Comparison of ENCODE assay signal across 19 cellular contexts in genomic region chr3:12898980-12899755, GRCh38. TPM values are rescaled to one million over a fixed set of nuclear protein-coding genes. Genes with fewer than 3 reads are reported as not detected.
DNase-seq lines count a peak whose midpoint lies in the region; ATAC-seq, FAIRE-seq and TF ChIP-seq lines count a peak whose summit lies in the region.
"Had no signal": no experiment of that assay in that cellular context is flagged by ENCODE, and none has a peak within 500 bp of the region (broad histone marks: within the 10 kb centered on the region; RNA-seq: fewer than 3 reads in every experiment).

No MANE protein-coding gene starts in this region.

- peak overlapping the region in 2 of 3 donors; percentile 54 to 59 for H3K27ac Mint-ChIP-seq in IgD-negative memory B cell
- H3K27ac Mint-ChIP-seq in glutamatergic neuron (ENCODE audit: unreplicated experiment), result peak overlapping the region; percentile 96

- H3K4me3 ChIP-seq in A549 (no peak overlapping the region), osteoblast (ENCODE audit: insufficient read depth, low read length) (no peak overlapping the region)

- H3K4me1 ChIP-seq in A549, result no peaks in the 10 kb centered on the region
- no peaks in the 10 kb centered on the region for H3K4me1 ChIP-seq in osteoblast (ENCODE audit: insufficient read depth, low read length)

- no peak for TF ChIP-seq CTCF in A549 (IDR thresholded peaks at IDR 0.05)
- no peak for TF ChIP-seq CTCF in glutamatergic neuron (IDR thresholded peaks at IDR 0.05; ENCODE audit: partially characterized antibody, unreplicated experiment)
- no peak for TF ChIP-seq CTCF in osteoblast (IDR thresholded peaks at IDR 0.05; ENCODE audit: extremely low read depth, low read depth, low read length)

- H3K36me3 ChIP-seq in osteoblast (ENCODE audit: insufficient read depth, low read length), result peaks cover 14% of the 10 kb centered on the region

- no peak for FAIRE-seq in A549 (lab: Jason Lieb, UNC)

- H3K36me3 Mint-ChIP-seq in IgD-negative memory B cell (peaks cover 2% of the 10 kb centered on the region), glutamatergic neuron (ENCODE audit: unreplicated experiment) (peaks cover 12% of the 10 kb centered on the region)

- H3K27me3 Mint-ChIP-seq in IgD-negative memory B cell, result no peaks in the 10 kb centered on the region
- peaks cover 33% of the 10 kb centered on the region for H3K27me3 Mint-ChIP-seq in glutamatergic neuron (ENCODE audit: unreplicated experiment)

- no peaks in the 10 kb centered on the region for H3K9me3 ChIP-seq in A549
- H3K9me3 ChIP-seq in osteoblast (ENCODE audit: low read depth, low read length), result no peaks in the 10 kb centered on the region
- H3K9me3 ChIP-seq: Caco-2 had no signal

- H3K4me2 ChIP-seq in A549, result no peak overlapping the region
- no peak overlapping the region for H3K4me2 ChIP-seq in osteoblast (ENCODE audit: insufficient read depth, low read length)

- WGBS in A549 (ENCODE audit: missing lambda C conversion rate), result 94% methylated on average over 39 of the region's 39 CpGs

- peaks cover 11 to 25% (median 19%) of the 10 kb centered on the region in 3 donors for H3K4me1 Mint-ChIP-seq in IgD-negative memory B cell
- H3K4me1 Mint-ChIP-seq in glutamatergic neuron (ENCODE audit: low read depth, unreplicated experiment), result peaks cover 62% of the 10 kb centered on the region

- TF ChIP-seq RAD21 in A549 (conservative IDR thresholded peaks at IDR 0.05 in 1 of 2, IDR thresholded peaks at IDR 0.05 in 1 of 2), result no peak

- H3K4me3 Mint-ChIP-seq in IgD-negative memory B cell, result no peak overlapping the region
- H3K4me3 Mint-ChIP-seq in glutamatergic neuron (ENCODE audit: unreplicated experiment), result peak overlapping the region; percentile 63
- H3K4me3 Mint-ChIP-seq: CD14-positive monocyte had no signal

- no peaks in the 10 kb centered on the region for H3K79me2 ChIP-seq in osteoblast (ENCODE audit: insufficient read depth, low read length)

- no peak for TF ChIP-seq POLR2A in A549 (IDR thresholded peaks at IDR 0.05; ENCODE audit: low read length)

- peaks cover under 1% of the 10 kb centered on the region for H4K20me1 ChIP-seq in osteoblast (ENCODE audit: insufficient read depth, low read length)

- H3K27me3 ChIP-seq in osteoblast (ENCODE audit: insufficient read depth, low read length), result peaks cover 10% of the 10 kb centered on the region

- H3K9me3 Mint-ChIP-seq in IgD-negative memory B cell (no peaks in the 10 kb centered on the region), glutamatergic neuron (ENCODE audit: unreplicated experiment) (peaks cover 42% of the 10 kb centered on the region)
- H3K9me3 Mint-ChIP-seq: CD14-positive monocyte had no signal

- TF ChIP-seq EP300 in A549 (IDR thresholded peaks at IDR 0.05), result no peak

- POLR2A ChIA-PET in A549 (lab: Yijun Ruan, JAX), result no interaction called here

- DNase-seq in A549 (ENCODE audit: low read depth in 1 of 2, low spot score in 1 of 2), result no peak
- peak; percentile 46 for DNase-seq in glutamatergic neuron
- DNase-seq in osteoblast (ENCODE audit: insufficient read length, low spot score, missing footprints), result peak; percentile 60
- no peak for DNase-seq in NCI-H226
- no peak for DNase-seq in mucosa of gallbladder (ENCODE audit: low spot score)
- DNase-seq in GOT3 (lab: John Stamatoyannopoulos, UW), result no peak
- DNase-seq: Caco-2, DMS153, EL, NCI-H1048, NCI-H1436 treated with DMSO at 0.1 percent for 48 hours, NCI-H2029 treated with DMSO at 0.1 percent for 48 hours, NCI-H2171 treated with DMSO at 0.1 percent for 48 hours, NCI-H748 treated with DMSO at 0.1 percent for 48 hours, PC-3 had no signal

- CTCF ChIA-PET in A549 (lab: Yijun Ruan, JAX), result interaction anchor here (0.8 to 1.6 kb wide), 5 partner anchors 11 to 40 kb away, joined by 3 to 4 read pairs (median 3); no protein-coding TSS in a partner anchor

- ATAC-seq in A549 (no peak), GM21528 (IDR thresholded peaks at IDR 0.05; ENCODE audit: low FRiP score, unreplicated experiment) (no peak)
- ATAC-seq: HCT116 had no signal

- H2AFZ ChIP-seq in osteoblast (ENCODE audit: low read length), result no peak overlapping the region

- H3K27ac ChIP-seq in A549, result no peak overlapping the region
- H3K27ac ChIP-seq in osteoblast (ENCODE audit: low read depth, low read length), result no peak overlapping the region

TF ChIP-seq in A549, 52 proteins besides CTCF, POLR2A, EP300 and RAD21:
- TF ChIP-seq MAFK (IDR thresholded peaks at IDR 0.05; ENCODE audit: partially characterized antibody) (peak; percentile 41), MAZ (IDR thresholded peaks at IDR 0.05; ENCODE audit: borderline replicate concordance, low read depth, low read length) (no peak)

RNA-seq across cellular contexts. Expression of gene RPL32, which starts 57.8 kb away (rescaled TPM):
- polyA plus RNA-seq in A549 (2011; rRNA removed), result 2,852 and 3,429 TPM in 2 replicates
- 2,068 and 2,204 TPM in 2 replicates for polyA plus RNA-seq in A549 (2012; cell fraction: cytosol; rRNA removed)
- polyA plus RNA-seq in A549 (2012; cell fraction: nucleus; rRNA removed), result 454 and 476 TPM in 2 replicates
- 2,144 to 2,316 TPM (median 2,167 TPM) in 3 replicates for polyA plus RNA-seq in A549 (2017; fragmentation: RNase III; extraction: RNeasy Plus Mini Kit Qiagen cat#74134 plus additional on column Dnase treatment)
- 916 and 1,159 TPM in 2 replicates for polyA minus RNA-seq in A549 (2011; rRNA and poly(A)+ RNA removed)
- polyA plus RNA-seq in IgD-negative memory B cell, result 3,703 TPM
- total RNA-seq in glutamatergic neuron (ENCODE audit: unreplicated experiment), result 966 TPM
- 524 and 1,095 TPM in 2 replicates for total RNA-seq in osteoblast
- total RNA-seq in mucosa of gallbladder, result 975 TPM

Comparison
In these comparisons a context has a peak if more than half of its experiments do, and no peak if none do; other contexts are left out.
1. DNase-seq: peak in glutamatergic neuron (single experiment) and osteoblast (single experiment); none in A549 (0 of 2), NCI-H226 (single experiment), mucosa of gallbladder (single experiment) and GOT3 (single experiment).